ENCODE assay signal across 11 cellular contexts in the genomic region with DNA sequence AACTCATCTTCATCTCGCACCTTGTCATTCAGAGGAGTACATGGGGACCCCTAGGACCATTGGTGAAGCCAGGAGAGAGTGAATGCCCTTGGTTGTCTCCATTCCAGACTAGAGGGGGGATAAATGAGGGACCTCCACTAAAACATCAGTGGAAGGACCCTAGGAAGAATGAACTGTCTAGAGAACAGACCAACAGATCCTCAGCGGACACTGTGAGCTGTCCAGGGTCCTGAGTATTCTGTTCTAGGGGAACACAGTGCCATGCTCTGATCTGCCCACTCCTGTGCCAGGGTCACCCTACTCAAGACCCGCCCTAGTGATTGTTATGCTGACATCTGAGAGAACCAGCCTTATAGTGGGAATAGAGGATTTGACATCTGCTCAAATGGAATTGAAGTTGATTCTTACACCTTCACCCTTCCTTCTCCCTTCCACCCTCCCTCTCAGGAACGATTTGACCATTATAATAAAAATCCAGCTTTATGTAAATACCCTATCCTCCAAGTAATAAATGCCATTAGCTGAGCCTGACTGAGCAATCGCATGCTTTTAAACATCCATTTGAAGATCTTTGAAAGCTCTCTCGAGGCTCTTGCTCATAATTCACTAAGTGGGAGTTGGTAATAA. TPM values are rescaled to one million over a fixed set of nuclear protein-coding genes. Genes with fewer than 3 reads are reported as not detected.
A peak's percentile ranks its signal among the peaks of the same experiment; 100 is the strongest.
DNase-seq lines count a peak whose midpoint lies in the region; ATAC-seq and TF ChIP-seq lines count a peak whose summit lies in the region.
"Had no signal": no experiment of that assay in that cellular context is flagged by ENCODE, and none has a peak within 500 bp of the region (broad histone marks: within the 10 kb centered on the region; RNA-seq: fewer than 3 reads in every experiment).

No MANE protein-coding gene starts in this region.

- DNase-seq in ELF-1 (ENCODE audit: low read depth, low spot score) (peak; percentile 47), M059J (ENCODE audit: low read depth) (peak; percentile 58), adrenal gland (peak in 6 of 7 donors; percentile 24 to 43 (median 34)), mesendoderm (peak; percentile 69), NCI-H2171 treated with DMSO at 0.1 percent for 48 hours (lab: John Stamatoyannopoulos, UW) (no peak)
- DNase-seq in activated CD4-positive, CD25-positive, alpha-beta regulatory T cell (lab: John Stamatoyannopoulos, UW), result no peak
- DNase-seq: amniotic stem cell, NCI-H1930 had no signal

- H2BK15ac ChIP-seq in mesendoderm (replicated peaks; ENCODE audit: low read depth), result no peak overlapping the region

- no peak overlapping the region for H3K9ac ChIP-seq in mesendoderm (ENCODE audit: low read length)

- H3K27ac ChIP-seq in adrenal gland, result no peak overlapping the region
- no peak overlapping the region for H3K27ac ChIP-seq in mesendoderm (ENCODE audit: low read depth, low read length)

- H3K79me1 ChIP-seq in mesendoderm (ENCODE audit: low read length), result no peaks in the 10 kb centered on the region

- no peak overlapping the region for H3K4me2 ChIP-seq in mesendoderm (ENCODE audit: low read length)

- H4K8ac ChIP-seq in mesendoderm (ENCODE audit: low read depth, low read length), result no peak overlapping the region

- H3K36me3 ChIP-seq in adrenal gland (replicated peaks in 1 of 2), result no peaks in the 10 kb centered on the region
- no peaks in the 10 kb centered on the region for H3K36me3 ChIP-seq in mesendoderm (ENCODE audit: control insufficient read depth, insufficient read depth, low read length)

- H4K5ac ChIP-seq in mesendoderm (ENCODE audit: low read length), result no peak overlapping the region

- TF ChIP-seq CTCF in adrenal gland (IDR thresholded peaks at IDR 0.05), result no peak

- H3K27me3 ChIP-seq in adrenal gland, result peaks cover 9% of the 10 kb centered on the region
- no peaks in the 10 kb centered on the region for H3K27me3 ChIP-seq in mesendoderm (ENCODE audit: insufficient read depth, low read length, poor library complexity)

- intact Hi-C loops in adrenal gland (cut with DNase I), result no loop called here

- H2BK5ac ChIP-seq in mesendoderm (ENCODE audit: low read length), result no peak overlapping the region

- no peaks in the 10 kb centered on the region for H3K4me1 ChIP-seq in adrenal gland (replicated peaks in 1 of 2)
- H3K4me1 ChIP-seq in mesendoderm (ENCODE audit: control insufficient read depth, low read depth, low read length), result no peaks in the 10 kb centered on the region

- no peaks in the 10 kb centered on the region for H3K9me3 ChIP-seq in adrenal gland (replicated peaks in 1 of 3)
- H3K9me3 ChIP-seq: mucosa of descending colon had no signal

- H2AK5ac ChIP-seq in mesendoderm (ENCODE audit: low read length), result no peak overlapping the region

- H2BK120ac ChIP-seq in mesendoderm (ENCODE audit: low read depth, low read length), result no peak overlapping the region

- H3K23ac ChIP-seq in mesendoderm (ENCODE audit: low read length), result no peak overlapping the region

- no peak overlapping the region for H3K4ac ChIP-seq in mesendoderm (ENCODE audit: low read depth, low read length)

- no peak for TF ChIP-seq POLR2A in adrenal gland (IDR thresholded peaks at IDR 0.05)

- H3K18ac ChIP-seq in mesendoderm (ENCODE audit: low read length), result no peak overlapping the region

- no peaks in the 10 kb centered on the region for H3K79me2 ChIP-seq in mesendoderm (ENCODE audit: control insufficient read depth, insufficient read depth, low read length)

- ATAC-seq in GM19351 (IDR thresholded peaks at IDR 0.05; ENCODE audit: unreplicated experiment), result no peak
- ATAC-seq in GM18870 (IDR thresholded peaks at IDR 0.05; ENCODE audit: unreplicated experiment), result no peak
- ATAC-seq: mucosa of descending colon had no signal

- H3K56ac ChIP-seq in mesendoderm (ENCODE audit: low read length), result no peak overlapping the region

- H3K4me3 ChIP-seq in adrenal gland (no peak overlapping the region), mesendoderm (ENCODE audit: low read length) (no peak overlapping the region)
- H3K4me3 ChIP-seq: mucosa of descending colon had no signal

- WGBS in adrenal gland, 4 donors, result 30 to 43% (median 33%) methylated on average over 6 of the region's 6 CpGs
- WGBS in mesendoderm (ENCODE audit: extremely low coverage, insufficient coverage, low lambda C conversion rate), result no CpG with 5 or more reads among the region's 6 CpGs

RNA-seq across cellular contexts. Expression of a gene that starts 43.7 kb away (rescaled TPM):
- total RNA-seq in M059J (2014; rRNA removed; shearing (Covaris generic)), result not detected in 2 replicates
- not detected for total RNA-seq in adrenal gland
- polyA plus RNA-seq in adrenal gland, result under 1 TPM in 1 of 3 donors, not detected in 2; 0.24 TPM
- 0.10 TPM for polyA plus RNA-seq in mesendoderm (2013, experiment 1 of 2)
- 0.11 TPM for polyA plus RNA-seq in mesendoderm (2013, experiment 2 of 2)

Comparison
In these comparisons a context has a peak if more than half of its experiments do, and no peak if none do; other contexts are left out.
1. DNase-seq: peak in ELF-1 (single experiment), M059J (single experiment), adrenal gland (6 of 7) and mesendoderm (single experiment); none in activated CD4-positive, CD25-positive, alpha-beta regulatory T cell (0 of 4) and NCI-H2171 treated with DMSO at 0.1 percent for 48 hours (single experiment).